ENCODE assay signal across 10 cellular contexts in the genomic region with DNA sequence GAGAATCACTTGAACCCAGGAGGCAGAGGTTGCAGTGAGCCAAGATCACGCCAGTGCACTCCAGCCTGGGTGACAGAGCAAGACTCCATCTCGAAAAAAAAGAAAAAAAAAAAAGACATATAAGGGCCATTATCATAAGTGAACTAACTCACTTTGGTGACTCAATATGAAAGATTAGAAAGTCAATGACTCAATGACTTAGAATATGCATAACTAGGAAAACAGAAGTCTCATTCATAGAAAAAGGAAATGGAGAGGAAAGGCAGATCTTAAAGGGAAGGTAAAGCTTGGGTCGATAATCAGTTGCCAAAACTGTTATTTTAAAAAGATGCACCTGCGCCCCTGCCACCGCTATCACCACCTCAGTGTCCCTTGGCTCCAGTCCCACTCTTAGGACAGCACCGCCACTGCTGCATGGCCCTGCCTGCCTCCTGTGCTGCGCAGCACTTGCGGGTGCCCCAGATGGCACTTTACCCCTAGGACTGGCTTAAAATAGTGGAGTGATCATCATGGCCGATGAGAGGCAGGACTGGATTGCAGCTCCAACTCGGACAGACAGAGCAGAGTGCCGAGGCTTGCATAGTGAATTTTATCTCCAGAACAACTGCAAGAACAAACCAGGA. TPM values are rescaled to one million over a fixed set of nuclear protein-coding genes. Genes with fewer than 3 reads are reported as not detected.
DNase-seq lines count a peak whose midpoint lies in the region; ATAC-seq and TF ChIP-seq lines count a peak whose summit lies in the region.
"Had no signal": no experiment of that assay in that cellular context is flagged by ENCODE, and none has a peak within 500 bp of the region (broad histone marks: within the 10 kb centered on the region; RNA-seq: fewer than 3 reads in every experiment).

No MANE protein-coding gene starts in this region.

- no peaks in the 10 kb centered on the region for H3K27me3 Mint-ChIP-seq in activated T-helper 1 cell treated with anti-CD3 and anti-CD28 coated beads, Interleukin-12 subunit alpha, Interleukin-12 subunit beta, Interleukin-2, Interleukin-4 antibody, amounts not matched to agents 30 ng/mL and 10 ng/mL and 1 ng/mL, durations not matched to agents 14 hours and 24 hours and 36 hours (ENCODE audit: insufficient read depth)

- intact Hi-C loops in activated T-helper 1 cell treated with anti-CD3 and anti-CD28 coated beads, Interleukin-12 subunit alpha, Interleukin-12 subunit beta, Interleukin-2, Interleukin-4 antibody, amounts not matched to agents 30 ng/mL and 10 ng/mL and 1 ng/mL, durations not matched to agents 14 hours and 24 hours and 36 hours (cut with micrococcal nuclease), result loop anchor here (1.0 to 2.0 kb wide), 3 partner anchors 55 to 330 kb away; a partner anchor contains a TSS
- intact Hi-C loops in ovary (cut with DNase I), result no loop called here
- intact Hi-C loops in head of caudate nucleus (cut with DNase I), result no loop called here

- 93 to 94% (median 93%) methylated on average over 11 of the region's 11 CpGs for WGBS in ovary, 3 donors
- 86 to 87% methylated on average over 11 of the region's 11 CpGs for WGBS in tibial nerve, 2 donors

- H3K4me1 ChIP-seq in ovary (ENCODE audit: insufficient read depth) (no peaks in the 10 kb centered on the region), tibial nerve (no peaks in the 10 kb centered on the region)

- H3K27me3 ChIP-seq in ovary (no peaks in the 10 kb centered on the region), tibial nerve (no peaks in the 10 kb centered on the region)

- DNase-seq in A172 (ENCODE audit: low spot score) (peak; percentile 27), ovary (no peak), KG1 (lab: John Stamatoyannopoulos, UW) (no peak), head of caudate nucleus (no peak), tibial nerve (ENCODE audit: low spot score in 2 of 2) (no peak)
- DNase-seq in activated T-helper 1 cell treated with anti-CD3 and anti-CD28 coated beads, Interleukin-12 subunit alpha, Interleukin-12 subunit beta, Interleukin-2, Interleukin-4 antibody, amounts not matched to agents 30 ng/mL and 10 ng/mL and 1 ng/mL, durations not matched to agents 14 hours and 24 hours and 36 hours (ENCODE audit: low spot score), result no peak
- DNase-seq: CD8-positive, alpha-beta T cell; NCI-H1417 treated with DMSO at 0.1 percent for 48 hours had no signal

- peaks cover 55% of the 10 kb centered on the region for H3K4me1 Mint-ChIP-seq in activated T-helper 1 cell treated with anti-CD3 and anti-CD28 coated beads, Interleukin-12 subunit alpha, Interleukin-12 subunit beta, Interleukin-2, Interleukin-4 antibody, amounts not matched to agents 30 ng/mL and 10 ng/mL and 1 ng/mL, durations not matched to agents 14 hours and 24 hours and 36 hours (ENCODE audit: low read depth)

- peaks cover 33% of the 10 kb centered on the region for H3K9me3 Mint-ChIP-seq in activated T-helper 1 cell treated with anti-CD3 and anti-CD28 coated beads, Interleukin-12 subunit alpha, Interleukin-12 subunit beta, Interleukin-2, Interleukin-4 antibody, amounts not matched to agents 30 ng/mL and 10 ng/mL and 1 ng/mL, durations not matched to agents 14 hours and 24 hours and 36 hours

- H3K4me3 Mint-ChIP-seq in activated T-helper 1 cell treated with anti-CD3 and anti-CD28 coated beads, Interleukin-12 subunit alpha, Interleukin-12 subunit beta, Interleukin-2, Interleukin-4 antibody, amounts not matched to agents 30 ng/mL and 10 ng/mL and 1 ng/mL, durations not matched to agents 14 hours and 24 hours and 36 hours, result no peak overlapping the region
- H3K4me3 Mint-ChIP-seq: CD8-positive, alpha-beta T cell had no signal

- H3K36me3 ChIP-seq in ovary (no peaks in the 10 kb centered on the region), tibial nerve (peaks cover 0 to 53% (median 3%) of the 10 kb centered on the region in 3 donors)

- no peak overlapping the region for H3K27ac ChIP-seq in ovary
- no peak overlapping the region for H3K27ac ChIP-seq in tibial nerve

- ATAC-seq in GM18870 (IDR thresholded peaks at IDR 0.05; ENCODE audit: unreplicated experiment) (peak; percentile 85), HG03064 (IDR thresholded peaks at IDR 0.05; ENCODE audit: low read depth, unreplicated experiment) (peak; percentile 65)
- ATAC-seq: CD8-positive, alpha-beta T cell had no signal

- TF ChIP-seq EP300 in ovary (IDR thresholded peaks at IDR 0.05) (no peak), tibial nerve (IDR thresholded peaks at IDR 0.05) (no peak)

- no peak for TF ChIP-seq CTCF in ovary (IDR thresholded peaks at IDR 0.05)
- TF ChIP-seq CTCF in tibial nerve (IDR thresholded peaks at IDR 0.05), result no peak

- no peaks in the 10 kb centered on the region for H3K9me3 ChIP-seq in ovary
- peaks cover 0 to 15% (median 3%) of the 10 kb centered on the region in 4 donors for H3K9me3 ChIP-seq in tibial nerve

- peak overlapping the region; percentile 25 for H3K27ac Mint-ChIP-seq in activated T-helper 1 cell treated with anti-CD3 and anti-CD28 coated beads, Interleukin-12 subunit alpha, Interleukin-12 subunit beta, Interleukin-2, Interleukin-4 antibody, amounts not matched to agents 30 ng/mL and 10 ng/mL and 1 ng/mL, durations not matched to agents 14 hours and 24 hours and 36 hours
- H3K27ac Mint-ChIP-seq: CD8-positive, alpha-beta T cell had no signal

- peaks cover 62% of the 10 kb centered on the region for H3K36me3 Mint-ChIP-seq in activated T-helper 1 cell treated with anti-CD3 and anti-CD28 coated beads, Interleukin-12 subunit alpha, Interleukin-12 subunit beta, Interleukin-2, Interleukin-4 antibody, amounts not matched to agents 30 ng/mL and 10 ng/mL and 1 ng/mL, durations not matched to agents 14 hours and 24 hours and 36 hours (ENCODE audit: low read depth)

- TF ChIP-seq POLR2A in ovary (IDR thresholded peaks at IDR 0.05), result no peak
- no peak for TF ChIP-seq POLR2A in tibial nerve (IDR thresholded peaks at IDR 0.05)

- H3K4me3 ChIP-seq in ovary (no peak overlapping the region), tibial nerve (no peak overlapping the region)

RNA-seq across cellular contexts. Expression of a gene that starts 54.7 kb away (rescaled TPM):
- total RNA-seq in A172 (2014; rRNA removed; shearing (Covaris generic)), result 4.2 and 6.2 TPM in 2 replicates
- total RNA-seq in activated T-helper 1 cell treated with anti-CD3 and anti-CD28 coated beads, Interleukin-12 subunit alpha, Interleukin-12 subunit beta, Interleukin-2, Interleukin-4 antibody, amounts not matched to agents 30 ng/mL and 10 ng/mL and 1 ng/mL, durations not matched to agents 14 hours and 24 hours and 36 hours, result 29.4 and 30.3 TPM in 2 replicates
- total RNA-seq in ovary, result 10 to 100 TPM; 16.8 to 37.6 (median 26.2) TPM
- polyA plus RNA-seq in ovary, result 1 to 10 TPM; 3.2 to 4.3 TPM
- total RNA-seq in tibial nerve, result 10 to 100 TPM; 16.9 to 24.3 (median 20.6) TPM
